ENCODE assay signal across 8 cellular contexts in genomic region chr11:130431337-130431773, GRCh38. TPM values are rescaled to one million over a fixed set of nuclear protein-coding genes. Genes with fewer than 3 reads are reported as not detected.
DNase-seq lines count a peak whose midpoint lies in the region; ATAC-seq, FAIRE-seq and TF ChIP-seq lines count a peak whose summit lies in the region.

No MANE protein-coding gene starts in this region.

- no peaks in the 10 kb centered on the region for H3K9me3 ChIP-seq in CD4-positive, CD25-positive, alpha-beta regulatory T cell (ENCODE audit: control insufficient read depth in 2 of 2, low read length in 2 of 2)
- H3K9me3 ChIP-seq in uterus = no peaks in the 10 kb centered on the region

- no peak overlapping the region for H3K27ac Mint-ChIP-seq in CD4-positive, CD25-positive, alpha-beta regulatory T cell

- H3K36me3 ChIP-seq in CD4-positive, CD25-positive, alpha-beta regulatory T cell (ENCODE audit: control insufficient read depth, insufficient read depth, low read length) = no peaks in the 10 kb centered on the region
- no peaks in the 10 kb centered on the region for H3K36me3 ChIP-seq in uterus

- H3K4me1 Mint-ChIP-seq in CD4-positive, CD25-positive, alpha-beta regulatory T cell = peaks cover 0 to 13% (median 2%) of the 10 kb centered on the region in 4 donors

- TF ChIP-seq CTCF in uterus (IDR thresholded peaks at IDR 0.05) = peak; percentile 61 to 86 (median 76)

- H3K4me3 Mint-ChIP-seq in CD4-positive, CD25-positive, alpha-beta regulatory T cell = no peak overlapping the region

- no peak overlapping the region for H3K27ac ChIP-seq in CD4-positive, CD25-positive, alpha-beta regulatory T cell (ENCODE audit: insufficient read depth, low read length, poor library complexity, severe bottlenecking)
- H3K27ac ChIP-seq in uterus = no peak overlapping the region

- peak; percentile 27 to 41 for ATAC-seq in CD4-positive, CD25-positive, alpha-beta regulatory T cell (ENCODE audit: low read depth in 2 of 2)

- FAIRE-seq in GM19239 (lab: Jason Lieb, UNC) = peak; percentile 42

- H3K4me1 ChIP-seq in CD4-positive, CD25-positive, alpha-beta regulatory T cell (ENCODE audit: control insufficient read depth, insufficient read depth, low read length, poor library complexity, severe bottlenecking) = peaks cover 4% of the 10 kb centered on the region
- no peaks in the 10 kb centered on the region for H3K4me1 ChIP-seq in uterus

- intact Hi-C loops in uterus (cut with DNase I; ENCODE audit: low total_unique reads) = no loop called here

- no peak for TF ChIP-seq POLR2A in uterus (IDR thresholded peaks at IDR 0.05)

- DNase-seq in CD4-positive, CD25-positive, alpha-beta regulatory T cell = peak; percentile 43 to 58 (median 53)
- DNase-seq in GM19239 (ENCODE audit: insufficient read length, low spot score) = peak; percentile 81
- DNase-seq in HT-29 (ENCODE audit: low spot score) = peak; percentile 82
- DNase-seq in SHP77 treated with DMSO at 0.1 percent for 48 hours (lab: John Stamatoyannopoulos, UW) = peak; percentile 23
- DNase-seq in activated gamma-delta T cell treated with anti-CD3 and anti-CD28 coated beads, Interleukin-2, amount 50 U/mL, for 16 hours (ENCODE audit: low read depth) = peak; percentile 40
- peak; percentile 29 for DNase-seq in glomerular endothelial cell (ENCODE audit: extremely low read depth, low read depth, low spot score)
- DNase-seq in pons (ENCODE audit: low spot score) = peak; percentile 70
- DNase-seq in uterus = peak; percentile 78 to 80

- H3K27me3 ChIP-seq in CD4-positive, CD25-positive, alpha-beta regulatory T cell (ENCODE audit: control insufficient read depth, insufficient read depth, low read length) = peaks cover 13% of the 10 kb centered on the region
- H3K27me3 ChIP-seq in uterus = no peaks in the 10 kb centered on the region

- no peaks in the 10 kb centered on the region for H3K36me3 Mint-ChIP-seq in CD4-positive, CD25-positive, alpha-beta regulatory T cell

- peaks cover 0 to 5% (median 0%) of the 10 kb centered on the region in 7 donors for H3K9me3 Mint-ChIP-seq in CD4-positive, CD25-positive, alpha-beta regulatory T cell

- no peak overlapping the region for H3K4me3 ChIP-seq in CD4-positive, CD25-positive, alpha-beta regulatory T cell (ENCODE audit: low read depth, low read length)
- no peak overlapping the region for H3K4me3 ChIP-seq in uterus

- H3K27me3 Mint-ChIP-seq in CD4-positive, CD25-positive, alpha-beta regulatory T cell = peaks cover 41% of the 10 kb centered on the region

RNA-seq across cellular contexts. Expression of gene ADAMTS8, which starts 2.9 kb away (rescaled TPM):
- not detected for total RNA-seq in CD4-positive, CD25-positive, alpha-beta regulatory T cell
- under 1 TPM in 1 of 4 donors, not detected in 3; 0.18 TPM for polyA plus RNA-seq in CD4-positive, CD25-positive, alpha-beta regulatory T cell
- not detected in 2 replicates for total RNA-seq in HT-29 (2014; rRNA removed; shearing (Covaris generic))
- total RNA-seq in glomerular endothelial cell (not detected in 2 replicates), uterus (1 to 10 TPM; 1.2 to 7.3 (median 4.6) TPM)

RNA-seq across cellular contexts. Expression of gene ADAMTS15, which starts 17.1 kb away (rescaled TPM):
- total RNA-seq in CD4-positive, CD25-positive, alpha-beta regulatory T cell = not detected
- not detected for polyA plus RNA-seq in CD4-positive, CD25-positive, alpha-beta regulatory T cell
- total RNA-seq in HT-29 (2014; rRNA removed; shearing (Covaris generic)) = not detected in 2 replicates
- 1.7 and 8.5 TPM in 2 replicates for total RNA-seq in glomerular endothelial cell
- 10 to 100 TPM in 1 of 4 donors, 1 to 10 TPM in 3; 2.0 to 16.6 (median 6.1) TPM for total RNA-seq in uterus

Comparison
In these comparisons a context has a peak if more than half of its experiments do, and no peak if none do; other contexts are left out.
1. DNase-seq: peak in every context shown above with its lines; median percentile 82 in HT-29; 81 in GM19239; 79 in uterus; 70 in pons; 53 in CD4-positive, CD25-positive, alpha-beta regulatory T cell; 40 in activated gamma-delta T cell treated with anti-CD3 and anti-CD28 coated beads, Interleukin-2, amount 50 U/mL, for 16 hours; 29 in glomerular endothelial cell; 23 in SHP77 treated with DMSO at 0.1 percent for 48 hours.